16 cellular contexts compared by ENCODE assay signal in the genomic region with DNA sequence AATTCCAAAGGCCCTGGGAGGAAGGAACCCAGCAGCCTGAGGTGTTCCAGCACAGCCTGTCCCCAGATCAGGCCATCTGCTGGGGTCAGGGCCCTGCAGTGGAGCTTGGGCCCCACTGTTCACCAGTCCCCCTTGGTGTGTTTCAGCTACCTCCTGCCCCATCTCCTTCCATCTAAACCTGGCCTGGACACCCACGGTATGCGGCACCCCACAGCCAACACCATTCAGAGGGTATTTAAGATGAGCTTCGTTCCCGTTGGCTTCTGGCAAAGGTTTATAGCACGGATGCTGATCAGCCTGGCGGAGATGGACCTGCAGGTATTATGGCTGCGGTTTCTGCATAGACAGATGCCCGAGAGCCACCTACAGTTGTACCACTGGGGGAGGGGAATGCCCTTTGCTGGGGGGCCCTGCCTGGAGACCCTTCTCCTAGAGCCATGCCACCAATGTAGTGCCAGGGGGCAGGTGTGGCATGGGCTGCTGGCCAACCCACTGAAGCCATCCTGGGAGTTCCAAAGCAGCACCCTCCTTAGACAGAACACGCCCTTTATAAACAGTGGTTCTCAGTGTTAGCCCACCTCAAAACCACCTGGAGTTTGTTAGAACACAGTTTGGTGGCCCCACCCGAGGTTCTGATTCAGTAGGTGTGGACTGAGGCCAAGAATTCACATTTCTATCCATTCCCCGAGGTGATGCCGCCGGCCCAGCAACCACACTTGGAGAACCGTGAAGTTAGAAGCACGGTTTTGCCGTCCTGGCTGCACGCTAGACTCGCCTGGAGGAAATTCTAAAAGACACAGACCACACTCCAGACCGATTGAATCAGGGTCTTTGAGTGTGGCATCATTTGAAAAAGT.
DNase-seq lines count a peak whose midpoint lies in the region; TF ChIP-seq lines count a peak whose summit lies in the region.
"Had no signal": no experiment of that assay in that cellular context is flagged by ENCODE, and none has a peak within 500 bp of the region (broad histone marks: within the 10 kb centered on the region; RNA-seq: fewer than 3 reads in every experiment).

No MANE protein-coding gene starts in this region.

- no peak overlapping the region for H4K5ac ChIP-seq in H9 (ENCODE audit: insufficient read length, low read depth, low read length)

- H3K79me1 ChIP-seq in H9 (ENCODE audit: insufficient read depth, low read depth, low read length, poor library complexity, severe bottlenecking) = no peaks in the 10 kb centered on the region

- H2BK12ac ChIP-seq in H9 (ENCODE audit: insufficient read length, low read depth, low read length) = no peak overlapping the region

- H3K9me3 ChIP-seq in H9 (ENCODE audit: control insufficient read depth, low read depth, low read length) (no peaks in the 10 kb centered on the region), colonic mucosa (no peaks in the 10 kb centered on the region), smooth muscle cell (replicated peaks; ENCODE audit: low read depth) (no peaks in the 10 kb centered on the region)

- H3F3A ChIP-seq in smooth muscle cell (ENCODE audit: low read depth) = no peaks in the 10 kb centered on the region

- H2BK15ac ChIP-seq in H9 (ENCODE audit: low read depth, low read length) = no peak overlapping the region

- no peak overlapping the region for H2BK5ac ChIP-seq in H9 (ENCODE audit: insufficient read length, low read length)

- H3K27me3 ChIP-seq in H9 (ENCODE audit: insufficient read depth, low read length) = no peaks in the 10 kb centered on the region
- no peaks in the 10 kb centered on the region for H3K27me3 ChIP-seq in colonic mucosa
- no peaks in the 10 kb centered on the region for H3K27me3 ChIP-seq in smooth muscle cell (ENCODE audit: low read depth)

- H2AFZ ChIP-seq in H9 (ENCODE audit: low read length) = no peak overlapping the region
- no peak overlapping the region for H2AFZ ChIP-seq in smooth muscle cell (ENCODE audit: low read depth)

- intact Hi-C loops in colonic mucosa (cut with DNase I) (no loop called here), lower leg skin (cut with DNase I; ENCODE audit: low total_unique reads) (no loop called here)

- H3K27ac ChIP-seq in H9 (ENCODE audit: insufficient read length, low read depth, low read length) = no peak overlapping the region
- H3K27ac ChIP-seq in colonic mucosa = no peak overlapping the region
- no peak overlapping the region for H3K27ac ChIP-seq in smooth muscle cell (ENCODE audit: low read depth)
- H3K27ac ChIP-seq: BLaER1 treated with 17β-estradiol and CSF1 and Interleukin-3, amounts not matched to agents 10 nM and 100 nM had no signal

- H3K4me1 ChIP-seq in H9 (ENCODE audit: insufficient read depth, low read length) (no peaks in the 10 kb centered on the region), colonic mucosa (no peaks in the 10 kb centered on the region), smooth muscle cell (ENCODE audit: low read depth) (no peaks in the 10 kb centered on the region)
- H3K4me1 ChIP-seq: BLaER1 treated with 17β-estradiol and CSF1 and Interleukin-3, amounts not matched to agents 10 nM and 100 nM had no signal

- H3K4ac ChIP-seq in H9 (ENCODE audit: low read depth, low read length) = no peak overlapping the region

- no peaks in the 10 kb centered on the region for H3K36me3 ChIP-seq in colonic mucosa
- no peaks in the 10 kb centered on the region for H3K36me3 ChIP-seq in smooth muscle cell (ENCODE audit: low read depth)

- H4K20me1 ChIP-seq in H9 (ENCODE audit: control insufficient read depth, insufficient read depth, insufficient read length) = no peaks in the 10 kb centered on the region
- H4K20me1 ChIP-seq in smooth muscle cell (ENCODE audit: low read depth) = no peaks in the 10 kb centered on the region

- peaks cover 28 to 44% of the 10 kb centered on the region in 2 experiments for H3K4me1 Mint-ChIP-seq in H9
- H3K4me1 Mint-ChIP-seq: activated naive CD8-positive, alpha-beta T cell treated with anti-CD3 and anti-CD28 coated beads, Interleukin-2, amount 10 ng/mL, durations not matched to agents 7 days and 5 days had no signal

- H3K36me3 Mint-ChIP-seq in H9 (ENCODE audit: insufficient read depth in 1 of 3, low read depth in 3 of 3) = no peaks in the 10 kb centered on the region
- H3K36me3 Mint-ChIP-seq: activated naive CD8-positive, alpha-beta T cell treated with anti-CD3 and anti-CD28 coated beads, Interleukin-2, amount 10 ng/mL, durations not matched to agents 7 days and 5 days had no signal

- no peak overlapping the region for H3K9ac ChIP-seq in H9 (ENCODE audit: extremely low read depth, insufficient read length, low read length)
- H3K9ac ChIP-seq in colonic mucosa (ENCODE audit: low read depth in 2 of 2, low read length in 2 of 2) = no peak overlapping the region
- H3K9ac ChIP-seq in smooth muscle cell (ENCODE audit: low read depth) = no peak overlapping the region
- H3K9ac ChIP-seq: BLaER1 treated with 17β-estradiol and CSF1 and Interleukin-3, amounts not matched to agents 10 nM and 100 nM had no signal

- no peaks in the 10 kb centered on the region; a peak in 1 of 5 replicates for H3K9me3 Mint-ChIP-seq in H9
- H3K9me3 Mint-ChIP-seq: activated naive CD8-positive, alpha-beta T cell treated with anti-CD3 and anti-CD28 coated beads, Interleukin-2, amount 10 ng/mL, durations not matched to agents 7 days and 5 days; WTC11 had no signal

- H3K4me3 Mint-ChIP-seq in H9 = no peak overlapping the region
- H3K4me3 Mint-ChIP-seq: activated naive CD8-positive, alpha-beta T cell treated with anti-CD3 and anti-CD28 coated beads, Interleukin-2, amount 10 ng/mL, durations not matched to agents 7 days and 5 days; WTC11 had no signal

- no peak for TF ChIP-seq POLR2A in lower leg skin (IDR thresholded peaks at IDR 0.05)

- no peak overlapping the region for H3T11ph ChIP-seq in H9 (ENCODE audit: low read length)

- H3K27me3 Mint-ChIP-seq in H9 (ENCODE audit: low read depth) = peaks cover 64% of the 10 kb centered on the region

- H2BK120ac ChIP-seq in H9 (ENCODE audit: low read depth, low read length, poor library complexity, severe bottlenecking) = no peak overlapping the region

- H3K14ac ChIP-seq in H9 (ENCODE audit: insufficient read depth, low read length) = no peak overlapping the region

- H3K27ac Mint-ChIP-seq in H9 = no peak overlapping the region
- H3K27ac Mint-ChIP-seq: activated naive CD8-positive, alpha-beta T cell treated with anti-CD3 and anti-CD28 coated beads, Interleukin-2, amount 10 ng/mL, durations not matched to agents 7 days and 5 days; WTC11 had no signal

- H3K56ac ChIP-seq in H9 (ENCODE audit: insufficient read length, low read depth, low read length) = no peak overlapping the region

- H3K4me3 ChIP-seq in colonic mucosa = no peak overlapping the region
- H3K4me3 ChIP-seq in lower leg skin (ENCODE audit: low read depth, poor library complexity, severe bottlenecking) = no peak overlapping the region
- H3K4me3 ChIP-seq in smooth muscle cell = no peak overlapping the region
- H3K4me3 ChIP-seq: BLaER1 treated with 17β-estradiol and CSF1 and Interleukin-3, amounts not matched to agents 10 nM and 100 nM; K562 had no signal

- H4K8ac ChIP-seq in H9 (replicated peaks; ENCODE audit: insufficient read length, low read depth, low read length) = no peak overlapping the region

- WGBS in H9 (ENCODE audit: extremely low coverage, insufficient read length, low lambda C conversion rate) = no CpG with 5 or more reads among the region's 19 CpGs
- WGBS in lower leg skin, 2 donors = 80 to 86% methylated on average over 19 of the region's 19 CpGs
- WGBS in smooth muscle cell (ENCODE audit: low lambda C conversion rate) = 93% methylated on average over 19 of the region's 19 CpGs

- H2AK5ac ChIP-seq in H9 (ENCODE audit: insufficient read length, low read length) = no peak overlapping the region

- DNase-seq in H9 (peak; percentile 16), colonic mucosa (peak; percentile 8), lower leg skin (ENCODE audit: low spot score in 2 of 2) (peak; percentile 10 to 65), cerebellar nuclear complex (lab: John Stamatoyannopoulos, UW) (no peak), HuH-7 (ENCODE audit: low spot score) (no peak), smooth muscle cell (lab: John Stamatoyannopoulos, UW; ENCODE audit: unreplicated experiment) (no peak)
- peak; percentile 4 for DNase-seq in stimulated activated CD8-positive, alpha-beta memory T cell treated with anti-CD3 and anti-CD28 coated beads, Interleukin-4, amount 100 ng/mL, for 48 hours
- DNase-seq in activated CD4-positive, alpha-beta T cell treated with anti-CD3 and anti-CD28 coated beads, Interleukin-2, amount 50 U/mL, for 1 hour = no peak
- DNase-seq: activated naive CD8-positive, alpha-beta T cell treated with anti-CD3 and anti-CD28 coated beads, Interleukin-2, amount 10 ng/mL, durations not matched to agents 7 days and 5 days; caudate nucleus; DMS79; NCI-H1105 treated with DMSO at 0.1 percent for 48 hours; small intestine had no signal

- TF ChIP-seq CTCF in H9 (conservative IDR thresholded peaks at IDR 0.05) (no peak), colonic mucosa (IDR thresholded peaks at IDR 0.05) (no peak), lower leg skin (IDR thresholded peaks at IDR 0.05) (no peak), smooth muscle cell (IDR thresholded peaks at IDR 0.05; ENCODE audit: borderline replicate concordance, insufficient read depth, poor library complexity, severe bottlenecking) (no peak)

- no peak overlapping the region for H4K91ac ChIP-seq in H9 (ENCODE audit: insufficient read length, low read depth, low read length)

- H2BK20ac ChIP-seq in H9 (ENCODE audit: low read depth, low read length, poor library complexity, severe bottlenecking) = no peak overlapping the region

- no peak overlapping the region for H3K23ac ChIP-seq in H9 (ENCODE audit: insufficient read length, low read depth, low read length)

- no peak overlapping the region for H3K18ac ChIP-seq in H9 (ENCODE audit: insufficient read length, low read depth, low read length)

- H3K23me2 ChIP-seq in H9 (ENCODE audit: insufficient read length, low read depth, low read length, poor library complexity, severe bottlenecking) = no peaks in the 10 kb centered on the region

- H3K79me2 ChIP-seq in H9 (ENCODE audit: insufficient read depth, low read length) (no peaks in the 10 kb centered on the region), smooth muscle cell (ENCODE audit: low read depth) (no peaks in the 10 kb centered on the region)

- H3K4me2 ChIP-seq in H9 (ENCODE audit: insufficient read depth, insufficient read length, low read length) (no peak overlapping the region), smooth muscle cell (no peak overlapping the region)
- H3K4me2 ChIP-seq: BLaER1 treated with 17β-estradiol and CSF1 and Interleukin-3, amounts not matched to agents 10 nM and 100 nM had no signal

Comparison
In these comparisons a context has a peak if more than half of its experiments do, and no peak if none do; other contexts are left out.
1. DNase-seq: peak in H9 (single experiment), colonic mucosa (single experiment), lower leg skin (2 of 2) and stimulated activated CD8-positive, alpha-beta memory T cell treated with anti-CD3 and anti-CD28 coated beads, Interleukin-4, amount 100 ng/mL, for 48 hours (single experiment); none in cerebellar nuclear complex (0 of 2), HuH-7 (single experiment), smooth muscle cell (single experiment) and activated CD4-positive, alpha-beta T cell treated with anti-CD3 and anti-CD28 coated beads, Interleukin-2, amount 50 U/mL, for 1 hour (single experiment).